ENCODE assay signal across 11 cellular contexts in genomic region chr10:91574236-91574635, GRCh38. TPM values are rescaled to one million over a fixed set of nuclear protein-coding genes. Genes with fewer than 3 reads are reported as not detected.
"Had no signal": no experiment of that assay in that cellular context is flagged by ENCODE, and none has a peak within 500 bp of the region (broad histone marks: within the 10 kb centered on the region; RNA-seq: fewer than 3 reads in every experiment).

No MANE protein-coding gene starts in this region.

- H3K36me3 ChIP-seq: neutrophil, tibial nerve had no signal

- ATAC-seq: left colon; mucosa of descending colon; naive thymus-derived CD8-positive, alpha-beta T cell had no signal

- H3K4me3 ChIP-seq: mucosa of descending colon, smooth muscle cell, testis, tibial nerve had no signal

- H3K27me3 ChIP-seq: neutrophil, testis, tibial nerve had no signal

- H3K4me1 ChIP-seq: testis had no signal

- DNase-seq: kidney; left colon; mammary epithelial cell; mucosa of descending colon; naive thymus-derived CD8-positive, alpha-beta T cell; stimulated activated CD4-positive, alpha-beta T cell treated with anti-CD3 and anti-CD28 coated beads, Interleukin-2, amount 100 ng/mL, for 48 hours; stimulated activated naive CD4-positive, alpha-beta T cell treated with Interleukin-2 at 50 U/mL for 16 hours; testis had no signal

- H3K9me3 ChIP-seq: mucosa of descending colon, neutrophil, testis, tibial nerve had no signal

- H3K27ac ChIP-seq: neutrophil, testis, tibial nerve had no signal

RNA-seq across cellular contexts. Expression of gene PPP1R3C, which starts 58.6 kb away (rescaled TPM):
- total RNA-seq: naive thymus-derived CD8-positive, alpha-beta T cell had no signal
- polyA plus RNA-seq: naive thymus-derived CD8-positive, alpha-beta T cell had no signal
